In genomic region chr7:2000801-2001321, GRCh38 we compare ENCODE assay signal across 1 cellular context.
TF ChIP-seq lines count a peak whose summit lies in the region.

No MANE protein-coding gene starts in this region.

TF ChIP-seq in HepG2, 621 proteins besides CTCF, POLR2A, EP300 and RAD21:
- TF ChIP-seq MZF1 (CRISPR knock-in tag; IDR thresholded peaks at IDR 0.05; ENCODE audit: borderline replicate concordance), result no peak
- no peak for TF ChIP-seq ARID3A (IDR thresholded peaks at IDR 0.05; ENCODE audit: low read depth, low read length)
- TF ChIP-seq ZNF326 (CRISPR knock-in tag; IDR thresholded peaks at IDR 0.05; ENCODE audit: borderline replicate concordance), result no peak
- TF ChIP-seq FLYWCH1 (CRISPR knock-in tag; IDR thresholded peaks at IDR 0.05), result no peak
TF ChIP-seq in HepG2: peak in this region for 0.
